In the genomic region with DNA sequence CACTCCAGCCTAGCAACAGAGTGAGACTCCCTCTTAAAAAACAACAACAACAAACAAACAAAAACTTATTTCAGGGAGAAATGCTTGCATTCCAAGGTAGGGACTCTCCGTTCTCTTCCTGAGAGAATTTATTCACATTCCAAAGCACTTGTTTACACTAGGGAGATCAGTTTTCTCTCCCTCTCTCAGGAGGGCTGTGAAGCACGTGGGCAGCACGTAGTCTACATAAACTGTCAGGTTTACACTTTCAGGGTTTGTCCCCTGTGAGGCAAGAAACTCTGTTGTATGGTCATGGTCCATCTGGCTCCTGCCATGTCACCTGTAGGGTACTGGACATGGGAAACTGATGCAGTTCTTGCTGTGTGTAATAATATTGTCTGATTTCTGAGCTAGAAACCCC, we compare ENCODE assay signal across 1 cellular context.
A peak's percentile ranks its signal among the peaks of the same experiment; 100 is the strongest.
TF ChIP-seq lines count a peak whose summit lies in the region.

No MANE protein-coding gene starts in this region.

TF ChIP-seq in HepG2, 621 proteins besides CTCF, POLR2A, EP300 and RAD21 (continued from another document and continues in another):
- TF ChIP-seq, protein P1, sequence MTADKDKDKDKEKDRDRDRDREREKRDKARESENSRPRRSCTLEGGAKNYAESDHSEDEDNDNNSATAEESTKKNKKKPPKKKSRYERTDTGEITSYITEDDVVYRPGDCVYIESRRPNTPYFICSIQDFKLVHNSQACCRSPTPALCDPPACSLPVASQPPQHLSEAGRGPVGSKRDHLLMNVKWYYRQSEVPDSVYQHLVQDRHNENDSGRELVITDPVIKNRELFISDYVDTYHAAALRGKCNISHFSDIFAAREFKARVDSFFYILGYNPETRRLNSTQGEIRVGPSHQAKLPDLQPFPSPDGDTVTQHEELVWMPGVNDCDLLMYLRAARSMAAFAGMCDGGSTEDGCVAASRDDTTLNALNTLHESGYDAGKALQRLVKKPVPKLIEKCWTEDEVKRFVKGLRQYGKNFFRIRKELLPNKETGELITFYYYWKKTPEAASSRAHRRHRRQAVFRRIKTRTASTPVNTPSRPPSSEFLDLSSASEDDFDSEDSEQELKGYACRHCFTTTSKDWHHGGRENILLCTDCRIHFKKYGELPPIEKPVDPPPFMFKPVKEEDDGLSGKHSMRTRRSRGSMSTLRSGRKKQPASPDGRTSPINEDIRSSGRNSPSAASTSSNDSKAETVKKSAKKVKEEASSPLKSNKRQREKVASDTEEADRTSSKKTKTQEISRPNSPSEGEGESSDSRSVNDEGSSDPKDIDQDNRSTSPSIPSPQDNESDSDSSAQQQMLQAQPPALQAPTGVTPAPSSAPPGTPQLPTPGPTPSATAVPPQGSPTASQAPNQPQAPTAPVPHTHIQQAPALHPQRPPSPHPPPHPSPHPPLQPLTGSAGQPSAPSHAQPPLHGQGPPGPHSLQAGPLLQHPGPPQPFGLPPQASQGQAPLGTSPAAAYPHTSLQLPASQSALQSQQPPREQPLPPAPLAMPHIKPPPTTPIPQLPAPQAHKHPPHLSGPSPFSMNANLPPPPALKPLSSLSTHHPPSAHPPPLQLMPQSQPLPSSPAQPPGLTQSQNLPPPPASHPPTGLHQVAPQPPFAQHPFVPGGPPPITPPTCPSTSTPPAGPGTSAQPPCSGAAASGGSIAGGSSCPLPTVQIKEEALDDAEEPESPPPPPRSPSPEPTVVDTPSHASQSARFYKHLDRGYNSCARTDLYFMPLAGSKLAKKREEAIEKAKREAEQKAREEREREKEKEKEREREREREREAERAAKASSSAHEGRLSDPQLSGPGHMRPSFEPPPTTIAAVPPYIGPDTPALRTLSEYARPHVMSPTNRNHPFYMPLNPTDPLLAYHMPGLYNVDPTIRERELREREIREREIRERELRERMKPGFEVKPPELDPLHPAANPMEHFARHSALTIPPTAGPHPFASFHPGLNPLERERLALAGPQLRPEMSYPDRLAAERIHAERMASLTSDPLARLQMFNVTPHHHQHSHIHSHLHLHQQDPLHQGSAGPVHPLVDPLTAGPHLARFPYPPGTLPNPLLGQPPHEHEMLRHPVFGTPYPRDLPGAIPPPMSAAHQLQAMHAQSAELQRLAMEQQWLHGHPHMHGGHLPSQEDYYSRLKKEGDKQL (CRISPR knock-in tag; IDR thresholded peaks at IDR 0.05; ENCODE audit: low read depth): no peak
- no peak for TF ChIP-seq ZBTB38 (CRISPR knock-in tag; IDR thresholded peaks at IDR 0.05)
- no peak for TF ChIP-seq MLLT10 (CRISPR knock-in tag; IDR thresholded peaks at IDR 0.05)
- TF ChIP-seq, protein P2, sequence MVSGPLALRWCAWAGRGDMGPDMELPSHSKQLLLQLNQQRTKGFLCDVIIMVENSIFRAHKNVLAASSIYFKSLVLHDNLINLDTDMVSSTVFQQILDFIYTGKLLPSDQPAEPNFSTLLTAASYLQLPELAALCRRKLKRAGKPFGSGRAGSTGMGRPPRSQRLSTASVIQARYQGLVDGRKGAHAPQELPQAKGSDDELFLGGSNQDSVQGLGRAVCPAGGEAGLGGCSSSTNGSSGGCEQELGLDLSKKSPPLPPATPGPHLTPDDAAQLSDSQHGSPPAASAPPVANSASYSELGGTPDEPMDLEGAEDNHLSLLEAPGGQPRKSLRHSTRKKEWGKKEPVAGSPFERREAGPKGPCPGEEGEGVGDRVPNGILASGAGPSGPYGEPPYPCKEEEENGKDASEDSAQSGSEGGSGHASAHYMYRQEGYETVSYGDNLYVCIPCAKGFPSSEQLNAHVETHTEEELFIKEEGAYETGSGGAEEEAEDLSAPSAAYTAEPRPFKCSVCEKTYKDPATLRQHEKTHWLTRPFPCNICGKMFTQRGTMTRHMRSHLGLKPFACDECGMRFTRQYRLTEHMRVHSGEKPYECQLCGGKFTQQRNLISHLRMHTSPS (CRISPR knock-in tag; IDR thresholded peaks at IDR 0.05; ENCODE audit: low read depth): no peak
- no peak for TF ChIP-seq ZNF550 (CRISPR knock-in tag; IDR thresholded peaks at IDR 0.05; ENCODE audit: borderline replicate concordance)
- no peak for TF ChIP-seq CHD2 (IDR thresholded peaks at IDR 0.05; ENCODE audit: low read depth, low read length)
- TF ChIP-seq, protein P3, sequence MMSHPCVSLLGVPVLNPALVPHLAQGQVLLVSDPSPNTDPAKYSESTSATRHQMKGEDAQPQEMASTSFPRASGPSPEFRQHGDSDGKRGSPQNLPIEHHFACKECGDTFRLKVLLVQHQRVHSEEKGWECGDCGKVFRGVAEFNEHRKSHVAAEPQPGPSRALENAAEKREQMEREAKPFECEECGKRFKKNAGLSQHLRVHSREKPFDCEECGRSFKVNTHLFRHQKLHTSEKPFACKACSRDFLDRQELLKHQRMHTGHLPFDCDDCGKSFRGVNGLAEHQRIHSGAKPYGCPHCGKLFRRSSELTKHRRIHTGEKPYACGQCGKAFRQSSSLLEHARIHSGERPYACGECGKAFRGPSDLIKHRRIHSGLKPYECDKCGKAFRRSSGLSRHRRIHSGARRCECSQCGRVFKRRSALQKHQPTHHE (CRISPR knock-in tag; IDR thresholded peaks at IDR 0.05; ENCODE audit: borderline replicate concordance): no peak
- TF ChIP-seq, protein P4, sequence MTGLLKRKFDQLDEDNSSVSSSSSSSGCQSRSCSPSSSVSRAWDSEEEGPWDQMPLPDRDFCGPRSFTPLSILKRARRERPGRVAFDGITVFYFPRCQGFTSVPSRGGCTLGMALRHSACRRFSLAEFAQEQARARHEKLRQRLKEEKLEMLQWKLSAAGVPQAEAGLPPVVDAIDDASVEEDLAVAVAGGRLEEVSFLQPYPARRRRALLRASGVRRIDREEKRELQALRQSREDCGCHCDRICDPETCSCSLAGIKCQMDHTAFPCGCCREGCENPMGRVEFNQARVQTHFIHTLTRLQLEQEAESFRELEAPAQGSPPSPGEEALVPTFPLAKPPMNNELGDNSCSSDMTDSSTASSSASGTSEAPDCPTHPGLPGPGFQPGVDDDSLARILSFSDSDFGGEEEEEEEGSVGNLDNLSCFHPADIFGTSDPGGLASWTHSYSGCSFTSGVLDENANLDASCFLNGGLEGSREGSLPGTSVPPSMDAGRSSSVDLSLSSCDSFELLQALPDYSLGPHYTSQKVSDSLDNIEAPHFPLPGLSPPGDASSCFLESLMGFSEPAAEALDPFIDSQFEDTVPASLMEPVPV (CRISPR knock-in tag; IDR thresholded peaks at IDR 0.05): no peak
- TF ChIP-seq ZNF12 (CRISPR knock-in tag; IDR thresholded peaks at IDR 0.05): peak; percentile 38; the same call in 1 of the 2 replicates
- TF ChIP-seq ZSCAN29 (CRISPR knock-in tag; conservative IDR thresholded peaks at IDR 0.05): no peak
- peak in 1 of 2 experiments; percentile 55; a peak in 1 of 4 replicates for TF ChIP-seq KLF16 (CRISPR knock-in tag; IDR thresholded peaks at IDR 0.05)
- TF ChIP-seq PHB2 (IDR thresholded peaks at IDR 0.05; ENCODE audit: partially characterized antibody): no peak
- no peak for TF ChIP-seq ZNF329 (CRISPR knock-in tag; IDR thresholded peaks at IDR 0.05; ENCODE audit: low read depth)
- TF ChIP-seq, protein P5, sequence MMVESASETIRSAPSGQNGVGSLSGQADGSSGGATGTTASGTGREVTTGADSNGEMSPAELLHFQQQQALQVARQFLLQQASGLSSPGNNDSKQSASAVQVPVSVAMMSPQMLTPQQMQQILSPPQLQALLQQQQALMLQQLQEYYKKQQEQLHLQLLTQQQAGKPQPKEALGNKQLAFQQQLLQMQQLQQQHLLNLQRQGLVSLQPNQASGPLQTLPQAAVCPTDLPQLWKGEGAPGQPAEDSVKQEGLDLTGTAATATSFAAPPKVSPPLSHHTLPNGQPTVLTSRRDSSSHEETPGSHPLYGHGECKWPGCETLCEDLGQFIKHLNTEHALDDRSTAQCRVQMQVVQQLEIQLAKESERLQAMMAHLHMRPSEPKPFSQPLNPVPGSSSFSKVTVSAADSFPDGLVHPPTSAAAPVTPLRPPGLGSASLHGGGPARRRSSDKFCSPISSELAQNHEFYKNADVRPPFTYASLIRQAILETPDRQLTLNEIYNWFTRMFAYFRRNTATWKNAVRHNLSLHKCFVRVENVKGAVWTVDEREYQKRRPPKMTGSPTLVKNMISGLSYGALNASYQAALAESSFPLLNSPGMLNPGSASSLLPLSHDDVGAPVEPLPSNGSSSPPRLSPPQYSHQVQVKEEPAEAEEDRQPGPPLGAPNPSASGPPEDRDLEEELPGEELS (CRISPR knock-in tag; IDR thresholded peaks at IDR 0.05): no peak
- no peak for TF ChIP-seq BRCA1 (CRISPR knock-in tag; IDR thresholded peaks at IDR 0.05)
- TF ChIP-seq PTBP1 (IDR thresholded peaks at IDR 0.05; ENCODE audit: low read depth, low read length, poor library complexity, severe bottlenecking): no peak
- TF ChIP-seq SP1 (IDR thresholded peaks at IDR 0.05): no peak
- TF ChIP-seq SP1 (CRISPR knock-in tag; IDR thresholded peaks at IDR 0.05): no peak
- TF ChIP-seq RFXAP (CRISPR knock-in tag; IDR thresholded peaks at IDR 0.05; ENCODE audit: borderline replicate concordance): no peak
- no peak for TF ChIP-seq ZBTB7B (CRISPR knock-in tag; IDR thresholded peaks at IDR 0.05)
- TF ChIP-seq EZH2 (conservative IDR thresholded peaks at IDR 0.05; ENCODE audit: low read depth, low read length): no peak
- peak; percentile 48; the same call in 1 of the 2 replicates for TF ChIP-seq HNF4A (CRISPR knock-in tag; IDR thresholded peaks at IDR 0.05)
- TF ChIP-seq FOSL1 (CRISPR knock-in tag; IDR thresholded peaks at IDR 0.05; ENCODE audit: borderline replicate concordance): no peak
- TF ChIP-seq, protein P6, sequence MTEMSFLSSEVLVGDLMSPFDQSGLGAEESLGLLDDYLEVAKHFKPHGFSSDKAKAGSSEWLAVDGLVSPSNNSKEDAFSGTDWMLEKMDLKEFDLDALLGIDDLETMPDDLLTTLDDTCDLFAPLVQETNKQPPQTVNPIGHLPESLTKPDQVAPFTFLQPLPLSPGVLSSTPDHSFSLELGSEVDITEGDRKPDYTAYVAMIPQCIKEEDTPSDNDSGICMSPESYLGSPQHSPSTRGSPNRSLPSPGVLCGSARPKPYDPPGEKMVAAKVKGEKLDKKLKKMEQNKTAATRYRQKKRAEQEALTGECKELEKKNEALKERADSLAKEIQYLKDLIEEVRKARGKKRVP (CRISPR knock-in tag; IDR thresholded peaks at IDR 0.05): peak in 1 of 2 experiments; percentile 52; a peak in 2 of 4 replicates
- TF ChIP-seq ZNF446 (CRISPR knock-in tag; IDR thresholded peaks at IDR 0.05): no peak
- no peak for TF ChIP-seq PAWR (CRISPR knock-in tag; IDR thresholded peaks at IDR 0.05; ENCODE audit: borderline replicate concordance)
- TF ChIP-seq, protein P7, sequence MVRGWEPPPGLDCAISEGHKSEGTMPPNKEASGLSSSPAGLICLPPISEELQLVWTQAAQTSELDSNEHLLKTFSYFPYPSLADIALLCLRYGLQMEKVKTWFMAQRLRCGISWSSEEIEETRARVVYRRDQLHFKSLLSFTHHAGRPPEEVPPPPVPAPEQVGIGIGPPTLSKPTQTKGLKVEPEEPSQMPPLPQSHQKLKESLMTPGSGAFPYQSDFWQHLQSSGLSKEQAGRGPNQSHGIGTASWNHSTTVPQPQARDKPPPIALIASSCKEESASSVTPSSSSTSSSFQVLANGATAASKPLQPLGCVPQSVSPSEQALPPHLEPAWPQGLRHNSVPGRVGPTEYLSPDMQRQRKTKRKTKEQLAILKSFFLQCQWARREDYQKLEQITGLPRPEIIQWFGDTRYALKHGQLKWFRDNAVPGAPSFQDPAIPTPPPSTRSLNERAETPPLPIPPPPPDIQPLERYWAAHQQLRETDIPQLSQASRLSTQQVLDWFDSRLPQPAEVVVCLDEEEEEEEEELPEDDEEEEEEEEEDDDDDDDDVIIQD (CRISPR knock-in tag; IDR thresholded peaks at IDR 0.05; ENCODE audit: low read depth): peak; percentile 55; the same call in 1 of the 2 replicates
- no peak for TF ChIP-seq HDAC6 (IDR thresholded peaks at IDR 0.05; ENCODE audit: low read depth, low read length)
- no peak for TF ChIP-seq STAT5B (CRISPR knock-in tag; IDR thresholded peaks at IDR 0.05)
- TF ChIP-seq, protein P8, sequence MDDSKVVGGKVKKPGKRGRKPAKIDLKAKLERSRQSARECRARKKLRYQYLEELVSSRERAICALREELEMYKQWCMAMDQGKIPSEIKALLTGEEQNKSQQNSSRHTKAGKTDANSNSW (CRISPR knock-in tag; IDR thresholded peaks at IDR 0.05; ENCODE audit: borderline replicate concordance): no peak
- TF ChIP-seq ARNT2 (CRISPR knock-in tag; IDR thresholded peaks at IDR 0.05; ENCODE audit: low read depth): no peak
- TF ChIP-seq ZNF768 (CRISPR knock-in tag; IDR thresholded peaks at IDR 0.05): no peak
- TF ChIP-seq ZBTB8A (CRISPR knock-in tag; IDR thresholded peaks at IDR 0.05; ENCODE audit: borderline replicate concordance, low read depth): no peak
- TF ChIP-seq RELA (CRISPR knock-in tag; IDR thresholded peaks at IDR 0.05): no peak
- TF ChIP-seq RXRB (CRISPR knock-in tag; IDR thresholded peaks at IDR 0.05; ENCODE audit: borderline replicate concordance): peak; percentile 60; the same call in 1 of the 2 replicates
- no peak for TF ChIP-seq ZNF678 (CRISPR knock-in tag; IDR thresholded peaks at IDR 0.05)
- TF ChIP-seq NCOA2 (CRISPR knock-in tag; IDR thresholded peaks at IDR 0.05): peak; percentile 60; the same call in 1 of the 2 replicates
- no peak for TF ChIP-seq ZNF121 (CRISPR knock-in tag; IDR thresholded peaks at IDR 0.05)
- TF ChIP-seq FOXP1 (IDR thresholded peaks at IDR 0.05): no peak
- peak; percentile 72 for TF ChIP-seq FOXP1 (CRISPR knock-in tag; IDR thresholded peaks at IDR 0.05)
- no peak for TF ChIP-seq ZNF232 (CRISPR knock-in tag; IDR thresholded peaks at IDR 0.05; ENCODE audit: borderline replicate concordance)
- TF ChIP-seq NFIB (CRISPR knock-in tag; IDR thresholded peaks at IDR 0.05; ENCODE audit: borderline replicate concordance): no peak
- TF ChIP-seq, protein P9, sequence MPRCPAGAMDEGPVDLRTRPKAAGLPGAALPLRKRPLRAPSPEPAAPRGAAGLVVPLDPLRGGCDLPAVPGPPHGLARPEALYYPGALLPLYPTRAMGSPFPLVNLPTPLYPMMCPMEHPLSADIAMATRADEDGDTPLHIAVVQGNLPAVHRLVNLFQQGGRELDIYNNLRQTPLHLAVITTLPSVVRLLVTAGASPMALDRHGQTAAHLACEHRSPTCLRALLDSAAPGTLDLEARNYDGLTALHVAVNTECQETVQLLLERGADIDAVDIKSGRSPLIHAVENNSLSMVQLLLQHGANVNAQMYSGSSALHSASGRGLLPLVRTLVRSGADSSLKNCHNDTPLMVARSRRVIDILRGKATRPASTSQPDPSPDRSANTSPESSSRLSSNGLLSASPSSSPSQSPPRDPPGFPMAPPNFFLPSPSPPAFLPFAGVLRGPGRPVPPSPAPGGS (CRISPR knock-in tag; IDR thresholded peaks at IDR 0.05): no peak
- no peak for TF ChIP-seq ZNF816 (CRISPR knock-in tag; IDR thresholded peaks at IDR 0.05; ENCODE audit: borderline replicate concordance)
- TF ChIP-seq SMAD9 (CRISPR knock-in tag; IDR thresholded peaks at IDR 0.05): no peak
- no peak for TF ChIP-seq MEIS1 (CRISPR knock-in tag; IDR thresholded peaks at IDR 0.05; ENCODE audit: borderline replicate concordance)
- TF ChIP-seq ZNF225 (CRISPR knock-in tag; IDR thresholded peaks at IDR 0.05): no peak
- no peak for TF ChIP-seq HMGA1 (CRISPR knock-in tag; conservative IDR thresholded peaks at IDR 0.05)
- no peak for TF ChIP-seq SYNCRIP (IDR thresholded peaks at IDR 0.05; ENCODE audit: insufficient read depth, low read depth, low read length)
- TF ChIP-seq ZNF256 (CRISPR knock-in tag; conservative IDR thresholded peaks at IDR 0.05): no peak
